ENCODE assay signal across 10 cellular contexts in the genomic region with DNA sequence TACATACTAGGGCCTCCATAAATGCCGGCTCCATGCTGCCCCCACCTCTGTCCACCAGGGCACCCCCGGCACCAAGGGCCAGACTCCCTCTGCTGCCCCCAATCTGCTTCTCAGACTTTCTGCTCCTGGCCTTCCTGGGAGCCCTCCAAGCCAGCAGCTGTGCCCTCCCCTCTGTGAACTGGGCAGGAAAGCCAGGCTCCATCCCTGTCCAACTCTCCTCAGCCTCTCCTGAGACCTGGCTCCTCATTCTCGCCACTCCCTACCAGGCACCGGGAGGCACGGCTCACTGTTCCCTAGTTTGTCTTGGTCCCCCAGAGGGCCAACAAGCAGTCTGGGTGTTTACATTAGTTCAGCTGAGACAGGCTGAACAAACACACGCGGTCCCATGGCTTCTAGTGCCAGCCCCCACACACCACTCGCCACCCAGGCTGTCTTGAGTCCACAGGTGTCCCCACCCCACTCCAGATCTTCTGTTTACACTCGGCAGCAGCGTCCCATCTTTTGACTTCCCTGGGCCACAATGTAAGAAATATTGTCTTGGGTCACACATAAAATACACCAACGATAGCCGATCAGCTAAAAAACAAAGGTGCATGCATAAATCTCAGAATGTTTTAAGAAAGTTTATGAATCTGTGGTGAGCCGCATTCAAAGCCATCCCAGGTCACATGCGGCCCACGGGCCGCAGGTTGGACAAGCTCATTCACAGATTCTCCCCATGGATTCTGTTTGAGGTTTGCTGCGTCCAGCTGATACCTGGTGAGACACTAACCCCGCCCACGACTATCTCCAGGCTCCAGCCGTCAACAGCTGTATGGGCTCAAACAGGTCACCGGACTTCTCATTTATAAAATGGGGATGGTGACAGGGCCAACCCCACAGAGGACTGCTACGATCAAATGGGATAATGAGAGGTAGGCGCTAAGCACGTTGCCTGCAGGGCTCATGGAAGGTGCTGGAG. TPM values are rescaled to one million over a fixed set of nuclear protein-coding genes. Genes with fewer than 3 reads are reported as not detected.
DNase-seq lines count a peak whose midpoint lies in the region; TF ChIP-seq lines count a peak whose summit lies in the region.
"Had no signal": no experiment of that assay in that cellular context is flagged by ENCODE, and none has a peak within 500 bp of the region (broad histone marks: within the 10 kb centered on the region; RNA-seq: fewer than 3 reads in every experiment).

No MANE protein-coding gene starts in this region.

- H3K27me3 ChIP-seq in ascending aorta (no peaks in the 10 kb centered on the region), stomach smooth muscle (ENCODE audit: control insufficient read depth in 1 of 2, insufficient read depth in 2 of 2, low read length in 2 of 2) (no peaks in the 10 kb centered on the region)

- no TSS peak for BruUV-seq in OCI-LY7 (replicated peaks; lab: Mats Ljungman, UMichigan)

- no peaks in the 10 kb centered on the region for H3K9me2 ChIP-seq in OCI-LY7 (ENCODE audit: insufficient read depth, low read length)

- H3K4me1 ChIP-seq in ascending aorta (peaks cover 50 to 89% of the 10 kb centered on the region in 2 donors), stomach smooth muscle (ENCODE audit: control insufficient read depth, insufficient read depth, low read length) (peaks cover 87% of the 10 kb centered on the region), OCI-LY7 (ENCODE audit: insufficient read depth, low read length, poor library complexity, severe bottlenecking) (peaks cover 13% of the 10 kb centered on the region)

- TF ChIP-seq CTCF in ascending aorta (IDR thresholded peaks at IDR 0.05) (peak in 2 of 3 experiments; percentile 11 to 30), OCI-LY7 (conservative IDR thresholded peaks at IDR 0.05; ENCODE audit: low read length) (no peak)

- H3K9ac ChIP-seq in stomach smooth muscle (ENCODE audit: low read length in 2 of 2), result peak overlapping the region; percentile 18 to 21

- H3K27ac ChIP-seq in ascending aorta, result peak overlapping the region; percentile 94 to 97
- H3K27ac ChIP-seq in stomach smooth muscle (ENCODE audit: low read length), result peak overlapping the region; percentile 92
- H3K27ac ChIP-seq in OCI-LY7 (ENCODE audit: low read depth, low read length, poor library complexity, severe bottlenecking), result no peak overlapping the region

- no peaks in the 10 kb centered on the region for H3K79me2 ChIP-seq in OCI-LY7 (ENCODE audit: insufficient read depth, low read depth, low read length)

- CTCF ChIA-PET in OCI-LY7 (lab: Charles Lee; ENCODE audit: unreplicated experiment), result no interaction called here

- no peaks in the 10 kb centered on the region for H3K36me3 ChIP-seq in ascending aorta
- H3K36me3 ChIP-seq in stomach smooth muscle (ENCODE audit: control insufficient read depth in 2 of 2, insufficient read depth in 2 of 2, low read length in 2 of 2), result no peaks in the 10 kb centered on the region
- H3K36me3 ChIP-seq in OCI-LY7 (ENCODE audit: insufficient read depth, low read length), result no peaks in the 10 kb centered on the region

- H3K4me3 ChIP-seq in ascending aorta (peak overlapping the region in 1 of 2 donors; percentile 16), stomach smooth muscle (ENCODE audit: low read length in 2 of 2) (peak overlapping the region; percentile 26 to 47), OCI-LY7 (ENCODE audit: low read depth, low read length, poor library complexity, severe bottlenecking) (no peak overlapping the region)

- H3K4me2 ChIP-seq in OCI-LY7 (ENCODE audit: low read length), result no peak overlapping the region

- intact Hi-C loops in ascending aorta (cut with DNase I), result loop anchor here (2.0 kb wide), 1 partner anchor 15 kb away; no protein-coding TSS in a partner anchor
- intact Hi-C loops in OCI-LY7 (cut with micrococcal nuclease; ENCODE audit: unreplicated experiment), result no loop called here

- POLR2A ChIA-PET in OCI-LY7 (lab: Charles Lee), result interaction anchor here (0.7 to 1.6 kb wide), 2 partner anchors 14 to 506 kb away, joined by 3 read pairs; no protein-coding TSS in a partner anchor

- H3K9me3 ChIP-seq in ascending aorta, result no peaks in the 10 kb centered on the region
- no peaks in the 10 kb centered on the region for H3K9me3 ChIP-seq in stomach smooth muscle (ENCODE audit: control insufficient read depth in 2 of 2, low read length in 2 of 2)
- no peaks in the 10 kb centered on the region for H3K9me3 ChIP-seq in OCI-LY7 (ENCODE audit: low read length)

- no peaks in the 10 kb centered on the region for H4K20me1 ChIP-seq in OCI-LY7 (ENCODE audit: insufficient read depth, low read length)

- no peak overlapping the region for H2AFZ ChIP-seq in OCI-LY7 (ENCODE audit: low read length)

- peak; percentile 31 for DNase-seq in DMS153 treated with DMSO at 0.1 percent for 48 hours (lab: John Stamatoyannopoulos, UW; ENCODE audit: unreplicated experiment)
- DNase-seq in DMS153 (lab: John Stamatoyannopoulos, UW), result no peak
- peak in 1 of 2 donors; percentile 82 for DNase-seq in ascending aorta (ENCODE audit: low spot score in 2 of 2)
- DNase-seq in left kidney (ENCODE audit: low read depth, low spot score), result peak; percentile 67
- DNase-seq in OCI-LY7 (ENCODE audit: low spot score), result no peak
- DNase-seq in SIG-M5 treated with dmso at 0.1 percent for 504 hours (lab: John Stamatoyannopoulos, UW; ENCODE audit: unreplicated experiment), result no peak
- DNase-seq in activated T-cell treated with anti-CD3 and anti-CD28 coated beads, Interleukin-2, amount 50 U/mL, for 48 hours, result no peak
- DNase-seq: effector CD8-positive, alpha-beta T cell; NCI-H2029 treated with DMSO at 0.1 percent for 48 hours had no signal

RNA-seq across cellular contexts. Expression of a gene that starts 29.5 kb away (rescaled TPM):
- total RNA-seq in ascending aorta (336 TPM), OCI-LY7 (2022) (25.3 and 32.8 TPM in 2 replicates)
- 13.5 and 20.0 TPM in 2 replicates for total RNA-seq in OCI-LY7 (2014; rRNA removed; shearing (Covaris generic))

Comparison
In these comparisons a context has a peak if more than half of its experiments do, and no peak if none do; other contexts are left out.
1. DNase-seq: peak in DMS153 treated with DMSO at 0.1 percent for 48 hours (single experiment) and left kidney (single experiment); none in DMS153 (single experiment), OCI-LY7 (single experiment), SIG-M5 treated with dmso at 0.1 percent for 504 hours (single experiment) and activated T-cell treated with anti-CD3 and anti-CD28 coated beads, Interleukin-2, amount 50 U/mL, for 48 hours (0 of 2).